Comparison of ENCODE assay signal across 22 cellular contexts in the genomic region with DNA sequence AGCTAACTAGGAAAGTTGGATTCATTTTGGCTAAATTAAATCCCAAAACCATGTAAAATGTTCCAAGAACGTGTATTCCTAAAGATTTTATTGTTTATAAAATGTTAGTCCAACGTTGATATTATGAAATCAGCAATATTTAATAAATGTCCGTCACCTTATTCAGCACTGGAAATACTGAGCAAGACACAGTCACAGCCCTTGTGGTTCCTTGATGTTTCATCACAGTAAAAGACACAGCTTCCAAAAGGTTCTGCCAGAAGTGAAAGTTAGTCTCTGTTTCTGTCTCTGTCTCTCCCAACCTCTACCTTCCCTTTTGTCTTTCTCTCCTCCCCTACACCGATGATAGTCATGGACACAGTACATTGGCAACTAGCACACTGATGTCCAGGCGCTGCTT.
"Had no signal": no experiment of that assay in that cellular context is flagged by ENCODE, and none has a peak within 500 bp of the region (broad histone marks: within the 10 kb centered on the region; RNA-seq: fewer than 3 reads in every experiment).

No MANE protein-coding gene starts in this region.

- DNase-seq: activated CD4-positive, alpha-beta T cell treated with anti-CD3 and anti-CD28 coated beads for 1 hour; activated CD4-positive, alpha-beta T cell treated with anti-CD3 and anti-CD28 coated beads, Interleukin-2, amount 50 U/mL, for 1 hour; activated CD8-positive, alpha-beta T cell treated with anti-CD3 and anti-CD28 coated beads, Interleukin-2, amount 10 ng/mL, durations not matched to agents 7 days and 5 days; activated gamma-delta T cell treated with Interleukin-2 at 50 U/mL for 16 hours; adrenal gland; dorsolateral prefrontal cortex; effector memory CD8-positive, alpha-beta T cell; gastrocnemius medialis; head of caudate nucleus; hypothalamus; occipital lobe; posterior cingulate gyrus; stimulated activated CD4-positive, alpha-beta T cell treated with anti-CD3 and anti-CD28 coated beads, Interleukin-4, amount 100 ng/mL, for 24 hours; stimulated activated naive CD4-positive, alpha-beta T cell treated with Interleukin-2 at 50 U/mL for 16 hours; SW 1271; T-helper 2 cell; upper lobe of right lung had no signal

- H3K4me3 Mint-ChIP-seq: activated CD8-positive, alpha-beta T cell treated with anti-CD3 and anti-CD28 coated beads, Interleukin-2, amount 10 ng/mL, durations not matched to agents 7 days and 5 days; activated T-helper 1 cell treated with anti-CD3 and anti-CD28 coated beads, Interleukin-12 subunit alpha, Interleukin-12 subunit beta, Interleukin-2, Interleukin-4 antibody, amounts not matched to agents 30 ng/mL and 10 ng/mL and 1 ng/mL, durations not matched to agents 14 hours and 24 hours and 36 hours; central memory CD8-positive, alpha-beta T cell; effector memory CD8-positive, alpha-beta T cell; nephron had no signal

- H3K27ac Mint-ChIP-seq: activated CD8-positive, alpha-beta T cell treated with anti-CD3 and anti-CD28 coated beads, Interleukin-2, amount 10 ng/mL, durations not matched to agents 7 days and 5 days; activated T-helper 1 cell treated with anti-CD3 and anti-CD28 coated beads, Interleukin-12 subunit alpha, Interleukin-12 subunit beta, Interleukin-2, Interleukin-4 antibody, amounts not matched to agents 30 ng/mL and 10 ng/mL and 1 ng/mL, durations not matched to agents 14 hours and 24 hours and 36 hours; effector memory CD8-positive, alpha-beta T cell had no signal

- ATAC-seq: activated CD8-positive, alpha-beta T cell treated with anti-CD3 and anti-CD28 coated beads, Interleukin-2, amount 10 ng/mL, durations not matched to agents 7 days and 5 days; activated naive CD4-positive, alpha-beta T cell treated with anti-CD3 and anti-CD28 coated beads, Interleukin-2, amount 50 U/mL, for 72 hours; effector memory CD8-positive, alpha-beta T cell; esophagus mucosa; gastrocnemius medialis; upper lobe of right lung had no signal

- H3K4me1 Mint-ChIP-seq: central memory CD8-positive, alpha-beta T cell had no signal

- H3K36me3 Mint-ChIP-seq: activated naive CD4-positive, alpha-beta T cell treated with anti-CD3 and anti-CD28 coated beads, Interleukin-2, amount 50 U/mL, for 72 hours had no signal

- H3K9me3 Mint-ChIP-seq: activated naive CD4-positive, alpha-beta T cell treated with anti-CD3 and anti-CD28 coated beads, Interleukin-2, amount 50 U/mL, for 72 hours; activated T-helper 1 cell treated with anti-CD3 and anti-CD28 coated beads, Interleukin-12 subunit alpha, Interleukin-12 subunit beta, Interleukin-2, Interleukin-4 antibody, amounts not matched to agents 30 ng/mL and 10 ng/mL and 1 ng/mL, durations not matched to agents 14 hours and 24 hours and 36 hours; central memory CD8-positive, alpha-beta T cell; effector memory CD8-positive, alpha-beta T cell; nephron had no signal

- H3K27me3 Mint-ChIP-seq: central memory CD8-positive, alpha-beta T cell; effector memory CD8-positive, alpha-beta T cell had no signal
